ENCODE assay signal across 1 cellular context in the genomic region with DNA sequence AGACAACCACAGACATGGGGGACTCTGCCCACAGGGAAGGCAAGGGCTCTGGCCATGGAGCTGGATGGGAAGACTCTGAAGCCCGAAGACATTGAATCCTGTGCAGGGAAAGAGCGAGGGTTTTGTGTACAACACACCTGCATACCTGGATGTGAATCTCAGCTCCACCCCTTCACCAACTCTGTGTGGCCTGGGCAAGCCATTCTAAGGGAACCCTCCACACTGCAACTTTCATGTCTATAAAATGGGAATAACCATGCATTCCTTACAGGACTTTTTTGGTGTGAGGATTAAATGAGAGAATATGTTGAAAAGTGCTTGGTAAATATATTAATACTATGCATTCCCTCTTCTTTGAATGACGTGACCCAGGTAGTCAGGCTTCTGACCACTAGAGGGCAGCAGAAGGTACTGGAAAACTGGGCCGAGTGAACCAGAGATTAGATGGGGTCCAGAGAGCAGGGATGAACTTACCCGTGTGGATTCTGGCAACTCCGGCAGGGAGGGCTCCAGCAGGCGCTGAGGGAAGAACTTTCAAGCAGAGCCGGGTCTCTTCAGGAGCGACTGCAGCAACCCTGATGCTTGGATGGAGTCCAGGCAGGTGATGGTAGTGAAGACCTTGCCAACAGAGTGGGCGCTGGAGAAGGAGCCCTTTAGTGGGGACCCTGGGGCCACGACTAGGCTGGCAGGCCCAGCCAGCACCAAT.
TF ChIP-seq lines count a peak whose summit lies in the region.

No MANE protein-coding gene starts in this region.

TF ChIP-seq in K562, 482 proteins besides CTCF, POLR2A, EP300 and RAD21 (continued from another document):
- TF ChIP-seq, protein P1, sequence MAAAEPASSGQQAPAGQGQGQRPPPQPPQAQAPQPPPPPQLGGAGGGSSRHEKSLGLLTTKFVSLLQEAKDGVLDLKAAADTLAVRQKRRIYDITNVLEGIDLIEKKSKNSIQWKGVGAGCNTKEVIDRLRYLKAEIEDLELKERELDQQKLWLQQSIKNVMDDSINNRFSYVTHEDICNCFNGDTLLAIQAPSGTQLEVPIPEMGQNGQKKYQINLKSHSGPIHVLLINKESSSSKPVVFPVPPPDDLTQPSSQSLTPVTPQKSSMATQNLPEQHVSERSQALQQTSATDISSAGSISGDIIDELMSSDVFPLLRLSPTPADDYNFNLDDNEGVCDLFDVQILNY (CRISPR knock-in tag; IDR thresholded peaks at IDR 0.05): no peak
- TF ChIP-seq CBX5 (IDR thresholded peaks at IDR 0.05; ENCODE audit: borderline replicate concordance, low read depth) (no peak), FOXA3 (CRISPR knock-in tag; conservative IDR thresholded peaks at IDR 0.05 in 1 of 2, IDR thresholded peaks at IDR 0.05 in 1 of 2) (no peak), CEBPB (tag; IDR thresholded peaks at IDR 0.05) (no peak), CCAR2 (IDR thresholded peaks at IDR 0.05; ENCODE audit: low read depth, low read length) (no peak), CREB1 (IDR thresholded peaks at IDR 0.05) (no peak), CREB1 (CRISPR knock-in tag; IDR thresholded peaks at IDR 0.05) (peak; percentile 46; the same call in 1 of the 2 replicates), GATAD2A (IDR thresholded peaks at IDR 0.05) (no peak), HEY1 (CRISPR knock-in tag; IDR thresholded peaks at IDR 0.05; ENCODE audit: borderline replicate concordance) (no peak), CBFA2T3 (IDR thresholded peaks at IDR 0.05) (no peak), SNIP1 (IDR thresholded peaks at IDR 0.05; ENCODE audit: low read depth) (no peak), EGR1 (conservative IDR thresholded peaks at IDR 0.05) (no peak), TOE1 (IDR thresholded peaks at IDR 0.05; ENCODE audit: borderline replicate concordance) (no peak), TOE1 (CRISPR knock-in tag; IDR thresholded peaks at IDR 0.05; ENCODE audit: borderline replicate concordance, low read depth) (no peak), BMI1 (IDR thresholded peaks at IDR 0.05; ENCODE audit: low read length) (no peak), RCOR1 (IDR thresholded peaks at IDR 0.05; ENCODE audit: borderline replicate concordance in 1 of 2, low read depth in 2 of 2, low read length in 2 of 2) (no peak), ZFP30 (CRISPR knock-in tag; IDR thresholded peaks at IDR 0.05; ENCODE audit: borderline replicate concordance) (no peak), ZNF197 (CRISPR knock-in tag; IDR thresholded peaks at IDR 0.05; ENCODE audit: low read depth) (no peak), PTTG1 (tag; IDR thresholded peaks at IDR 0.05; ENCODE audit: low read depth) (no peak), STAT5B (CRISPR knock-in tag; IDR thresholded peaks at IDR 0.05) (no peak), RB1 (IDR thresholded peaks at IDR 0.05; ENCODE audit: low read depth) (peak; percentile 53; the same call in 1 of the 2 replicates), JUNB (CRISPR knock-in tag; conservative IDR thresholded peaks at IDR 0.05) (no peak), WHSC1 (IDR thresholded peaks at IDR 0.05; ENCODE audit: low read length) (no peak), MAZ (CRISPR knock-in tag; conservative IDR thresholded peaks at IDR 0.05 in 1 of 2, IDR thresholded peaks at IDR 0.05 in 1 of 2) (peak in 1 of 2 experiments; percentile 41)
- TF ChIP-seq, protein P2, sequence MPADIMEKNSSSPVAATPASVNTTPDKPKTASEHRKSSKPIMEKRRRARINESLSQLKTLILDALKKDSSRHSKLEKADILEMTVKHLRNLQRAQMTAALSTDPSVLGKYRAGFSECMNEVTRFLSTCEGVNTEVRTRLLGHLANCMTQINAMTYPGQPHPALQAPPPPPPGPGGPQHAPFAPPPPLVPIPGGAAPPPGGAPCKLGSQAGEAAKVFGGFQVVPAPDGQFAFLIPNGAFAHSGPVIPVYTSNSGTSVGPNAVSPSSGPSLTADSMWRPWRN (IDR thresholded peaks at IDR 0.05; ENCODE audit: low read depth): no peak
- TF ChIP-seq, protein P3, sequence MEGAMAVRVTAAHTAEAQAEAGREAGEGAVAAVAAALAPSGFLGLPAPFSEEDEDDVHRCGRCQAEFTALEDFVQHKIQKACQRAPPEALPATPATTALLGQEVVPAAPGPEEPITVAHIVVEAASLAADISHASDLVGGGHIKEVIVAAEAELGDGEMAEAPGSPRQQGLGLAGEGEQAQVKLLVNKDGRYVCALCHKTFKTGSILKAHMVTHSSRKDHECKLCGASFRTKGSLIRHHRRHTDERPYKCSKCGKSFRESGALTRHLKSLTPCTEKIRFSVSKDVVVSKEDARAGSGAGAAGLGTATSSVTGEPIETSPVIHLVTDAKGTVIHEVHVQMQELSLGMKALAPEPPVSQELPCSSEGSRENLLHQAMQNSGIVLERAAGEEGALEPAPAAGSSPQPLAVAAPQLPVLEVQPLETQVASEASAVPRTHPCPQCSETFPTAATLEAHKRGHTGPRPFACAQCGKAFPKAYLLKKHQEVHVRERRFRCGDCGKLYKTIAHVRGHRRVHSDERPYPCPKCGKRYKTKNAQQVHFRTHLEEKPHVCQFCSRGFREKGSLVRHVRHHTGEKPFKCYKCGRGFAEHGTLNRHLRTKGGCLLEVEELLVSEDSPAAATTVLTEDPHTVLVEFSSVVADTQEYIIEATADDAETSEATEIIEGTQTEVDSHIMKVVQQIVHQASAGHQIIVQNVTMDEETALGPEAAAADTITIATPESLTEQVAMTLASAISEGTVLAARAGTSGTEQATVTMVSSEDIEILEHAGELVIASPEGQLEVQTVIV (CRISPR knock-in tag; IDR thresholded peaks at IDR 0.05; ENCODE audit: borderline replicate concordance): no peak
- TF ChIP-seq, protein P4, sequence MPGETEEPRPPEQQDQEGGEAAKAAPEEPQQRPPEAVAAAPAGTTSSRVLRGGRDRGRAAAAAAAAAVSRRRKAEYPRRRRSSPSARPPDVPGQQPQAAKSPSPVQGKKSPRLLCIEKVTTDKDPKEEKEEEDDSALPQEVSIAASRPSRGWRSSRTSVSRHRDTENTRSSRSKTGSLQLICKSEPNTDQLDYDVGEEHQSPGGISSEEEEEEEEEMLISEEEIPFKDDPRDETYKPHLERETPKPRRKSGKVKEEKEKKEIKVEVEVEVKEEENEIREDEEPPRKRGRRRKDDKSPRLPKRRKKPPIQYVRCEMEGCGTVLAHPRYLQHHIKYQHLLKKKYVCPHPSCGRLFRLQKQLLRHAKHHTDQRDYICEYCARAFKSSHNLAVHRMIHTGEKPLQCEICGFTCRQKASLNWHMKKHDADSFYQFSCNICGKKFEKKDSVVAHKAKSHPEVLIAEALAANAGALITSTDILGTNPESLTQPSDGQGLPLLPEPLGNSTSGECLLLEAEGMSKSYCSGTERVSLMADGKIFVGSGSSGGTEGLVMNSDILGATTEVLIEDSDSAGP (CRISPR knock-in tag; IDR thresholded peaks at IDR 0.05): no peak
